ENCODE assay signal across 35 cellular contexts in genomic region chr7:89017676-89018075, GRCh38.
"Had no signal": no experiment of that assay in that cellular context is flagged by ENCODE, and none has a peak within 500 bp of the region (broad histone marks: within the 10 kb centered on the region; RNA-seq: fewer than 3 reads in every experiment).

No MANE protein-coding gene starts in this region.

- H3K27me3 ChIP-seq: MG63 had no signal

- H3K36me3 ChIP-seq: MG63 had no signal

- H3K9me3 ChIP-seq: MG63 had no signal

- H3K4me3 ChIP-seq: MG63 had no signal

- DNase-seq: Karpas-422, Kasumi-1, MG63, MM.1S, MV-4-11, NCI-H1048, NCI-H1092, NCI-H1092 treated with DMSO at 0.1 percent for 48 hours, NCI-H1105, NCI-H1105 treated with DMSO at 0.1 percent for 48 hours, NCI-H1417, NCI-H1417 treated with DMSO at 0.1 percent for 48 hours, NCI-H1436, NCI-H1436 treated with DMSO at 0.1 percent for 48 hours, NCI-H146, NCI-H1694, NCI-H1694 treated with DMSO at 0.1 percent for 48 hours, NCI-H187, NCI-H187 treated with DMSO at 0.1 percent for 48 hours, NCI-H1930, NCI-H2029, NCI-H2029 treated with DMSO at 0.1 percent for 48 hours, NCI-H2081, NCI-H2081 treated with DMSO at 0.1 percent for 48 hours, NCI-H2107, NCI-H2171, NCI-H2171 treated with DMSO at 0.1 percent for 48 hours, NCI-H2227 treated with DMSO at 0.1 percent for 48 hours, NCI-H226, NCI-H345, NCI-H446, NCI-H446 treated with DMSO at 0.1 percent for 48 hours, NCI-H510A, NCI-H510A treated with DMSO at 0.1 percent for 48 hours, NCI-H524 had no signal
